Comparison of ENCODE assay signal across 1 cellular context in genomic region chr11:114571712-114572111, GRCh38.
TF ChIP-seq lines count a peak whose summit lies in the region.

No MANE protein-coding gene starts in this region.

TF ChIP-seq in HepG2, 621 proteins besides CTCF, POLR2A, EP300 and RAD21:
- TF ChIP-seq SMARCE1 (IDR thresholded peaks at IDR 0.05; ENCODE audit: borderline replicate concordance) (no peak), ZNF574 (CRISPR knock-in tag; IDR thresholded peaks at IDR 0.05) (peak; percentile 49; the same call in 1 of the 2 replicates), ZNF629 (CRISPR knock-in tag; conservative IDR thresholded peaks at IDR 0.05) (no peak), GFI1 (CRISPR knock-in tag; IDR thresholded peaks at IDR 0.05; ENCODE audit: borderline replicate concordance) (no peak), HIVEP1 (CRISPR knock-in tag; IDR thresholded peaks at IDR 0.05) (no peak), ZNF772 (CRISPR knock-in tag; IDR thresholded peaks at IDR 0.05) (no peak), SMC3 (IDR thresholded peaks at IDR 0.05; ENCODE audit: low read length) (peak; percentile 12; the same call in 1 of the 2 replicates), ZNF740 (CRISPR knock-in tag; IDR thresholded peaks at IDR 0.05) (no peak)
- TF ChIP-seq, protein P1, sequence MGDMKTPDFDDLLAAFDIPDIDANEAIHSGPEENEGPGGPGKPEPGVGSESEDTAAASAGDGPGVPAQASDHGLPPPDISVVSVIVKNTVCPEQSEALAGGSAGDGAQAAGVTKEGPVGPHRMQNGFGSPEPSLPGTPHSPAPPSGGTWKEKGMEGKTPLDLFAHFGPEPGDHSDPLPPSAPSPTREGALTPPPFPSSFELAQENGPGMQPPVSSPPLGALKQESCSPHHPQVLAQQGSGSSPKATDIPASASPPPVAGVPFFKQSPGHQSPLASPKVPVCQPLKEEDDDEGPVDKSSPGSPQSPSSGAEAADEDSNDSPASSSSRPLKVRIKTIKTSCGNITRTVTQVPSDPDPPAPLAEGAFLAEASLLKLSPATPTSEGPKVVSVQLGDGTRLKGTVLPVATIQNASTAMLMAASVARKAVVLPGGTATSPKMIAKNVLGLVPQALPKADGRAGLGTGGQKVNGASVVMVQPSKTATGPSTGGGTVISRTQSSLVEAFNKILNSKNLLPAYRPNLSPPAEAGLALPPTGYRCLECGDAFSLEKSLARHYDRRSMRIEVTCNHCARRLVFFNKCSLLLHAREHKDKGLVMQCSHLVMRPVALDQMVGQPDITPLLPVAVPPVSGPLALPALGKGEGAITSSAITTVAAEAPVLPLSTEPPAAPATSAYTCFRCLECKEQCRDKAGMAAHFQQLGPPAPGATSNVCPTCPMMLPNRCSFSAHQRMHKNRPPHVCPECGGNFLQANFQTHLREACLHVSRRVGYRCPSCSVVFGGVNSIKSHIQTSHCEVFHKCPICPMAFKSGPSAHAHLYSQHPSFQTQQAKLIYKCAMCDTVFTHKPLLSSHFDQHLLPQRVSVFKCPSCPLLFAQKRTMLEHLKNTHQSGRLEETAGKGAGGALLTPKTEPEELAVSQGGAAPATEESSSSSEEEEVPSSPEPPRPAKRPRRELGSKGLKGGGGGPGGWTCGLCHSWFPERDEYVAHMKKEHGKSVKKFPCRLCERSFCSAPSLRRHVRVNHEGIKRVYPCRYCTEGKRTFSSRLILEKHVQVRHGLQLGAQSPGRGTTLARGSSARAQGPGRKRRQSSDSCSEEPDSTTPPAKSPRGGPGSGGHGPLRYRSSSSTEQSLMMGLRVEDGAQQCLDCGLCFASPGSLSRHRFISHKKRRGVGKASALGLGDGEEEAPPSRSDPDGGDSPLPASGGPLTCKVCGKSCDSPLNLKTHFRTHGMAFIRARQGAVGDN (CRISPR knock-in tag; IDR thresholded peaks at IDR 0.05): no peak
TF ChIP-seq in HepG2: peak in this region for 2.
